Comparison of ENCODE assay signal across 15 cellular contexts in the genomic region with DNA sequence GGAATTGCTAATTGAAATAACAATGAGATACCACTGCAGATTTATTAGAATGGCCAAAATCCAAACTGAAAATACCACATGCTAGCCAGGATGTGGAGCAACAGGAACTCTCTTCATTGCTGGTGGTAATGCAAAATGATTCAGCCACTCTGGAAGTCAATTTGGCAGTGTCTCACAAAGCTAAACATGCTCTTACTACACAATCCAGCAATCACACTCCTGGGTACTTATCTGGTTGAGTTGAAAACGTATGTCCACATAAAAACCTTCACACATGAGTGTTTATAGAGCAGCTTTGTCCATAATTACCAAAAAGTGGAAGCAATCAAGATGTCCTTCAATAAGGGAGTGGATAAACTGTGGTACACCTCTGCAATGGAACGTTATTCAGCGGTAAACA.
DNase-seq lines count a peak whose midpoint lies in the region; ATAC-seq and TF ChIP-seq lines count a peak whose summit lies in the region.
"Had no signal": no experiment of that assay in that cellular context is flagged by ENCODE, and none has a peak within 500 bp of the region (broad histone marks: within the 10 kb centered on the region; RNA-seq: fewer than 3 reads in every experiment).

No MANE protein-coding gene starts in this region.

- no peaks in the 10 kb centered on the region for H3K4me1 Mint-ChIP-seq in CD8-positive, alpha-beta memory T cell
- H3K4me1 Mint-ChIP-seq: T-helper 17 cell had no signal

- H3K36me3 Mint-ChIP-seq in CD8-positive, alpha-beta memory T cell: peaks cover 0 to 4% (median 1%) of the 10 kb centered on the region in 3 donors

- H3K4me3 ChIP-seq in CD8-positive, alpha-beta memory T cell (ENCODE audit: low read length): no peak overlapping the region
- H3K4me3 ChIP-seq: right lobe of liver had no signal

- peaks cover 5 to 27% of the 10 kb centered on the region in 2 donors for H3K27me3 Mint-ChIP-seq in CD8-positive, alpha-beta memory T cell

- peaks cover 0 to 7% (median 0%) of the 10 kb centered on the region in 5 donors for H3K9me3 Mint-ChIP-seq in CD8-positive, alpha-beta memory T cell
- H3K9me3 Mint-ChIP-seq: activated CD8-positive, alpha-beta T cell treated with anti-CD3 and anti-CD28 coated beads for 36 hours had no signal

- no peaks in the 10 kb centered on the region for H3K4me1 ChIP-seq in CD8-positive, alpha-beta memory T cell (ENCODE audit: insufficient read depth, low read length)
- H3K4me1 ChIP-seq: right lobe of liver had no signal

- no peaks in the 10 kb centered on the region for H3K27me3 ChIP-seq in CD8-positive, alpha-beta memory T cell (ENCODE audit: insufficient read depth, low read length, poor library complexity, severe bottlenecking)
- H3K27me3 ChIP-seq: right lobe of liver had no signal

- peak; percentile 7 for DNase-seq in GF-D8 (lab: John Stamatoyannopoulos, UW)
- DNase-seq in NCI-H774 (lab: John Stamatoyannopoulos, UW): peak; percentile 2
- peak; percentile 44 for DNase-seq in epithelial cell of prostate (ENCODE audit: low read depth, low spot score)
- DNase-seq in renal cortical epithelial cell (ENCODE audit: low read depth): peak; percentile 76
- no peak for DNase-seq in NCI-H69 (lab: John Stamatoyannopoulos, UW)
- no peak for DNase-seq in CD8-positive, alpha-beta memory T cell
- DNase-seq: activated CD8-positive, alpha-beta T cell treated with anti-CD3 and anti-CD28 coated beads for 36 hours; activated effector memory CD4-positive, alpha-beta T cell treated with anti-CD3 and anti-CD28 coated beads, Interleukin-2, amount 50 U/mL, for 16 hours; Calu3; H7; NCI-H1436 treated with DMSO at 0.1 percent for 48 hours; right lobe of liver; T-helper 17 cell had no signal

- H3K27ac Mint-ChIP-seq in CD8-positive, alpha-beta memory T cell: no peak overlapping the region
- H3K27ac Mint-ChIP-seq: activated CD8-positive, alpha-beta T cell treated with anti-CD3 and anti-CD28 coated beads for 36 hours; nephron; T-helper 17 cell had no signal

- no peak for TF ChIP-seq POLR2A in GM18505 (IDR thresholded peaks at IDR 0.05; ENCODE audit: borderline replicate concordance, extremely low read depth, insufficient read depth, insufficient read length)

- no peak overlapping the region for H3K27ac ChIP-seq in epithelial cell of prostate
- H3K27ac ChIP-seq in CD8-positive, alpha-beta memory T cell (ENCODE audit: low read depth, low read length): no peak overlapping the region
- H3K27ac ChIP-seq: right lobe of liver had no signal

- no peak for ATAC-seq in GM18505 (IDR thresholded peaks at IDR 0.05; ENCODE audit: unreplicated experiment)
- ATAC-seq: activated CD8-positive, alpha-beta T cell treated with anti-CD3 and anti-CD28 coated beads for 36 hours; T-helper 17 cell had no signal

- no peak overlapping the region for H3K4me3 Mint-ChIP-seq in CD8-positive, alpha-beta memory T cell
- H3K4me3 Mint-ChIP-seq: activated CD8-positive, alpha-beta T cell treated with anti-CD3 and anti-CD28 coated beads for 36 hours; nephron; T-helper 17 cell had no signal

- no peaks in the 10 kb centered on the region for H3K36me3 ChIP-seq in CD8-positive, alpha-beta memory T cell (ENCODE audit: insufficient read depth, low read length)
- H3K36me3 ChIP-seq: right lobe of liver had no signal

- CTCF ChIA-PET in CD8-positive, alpha-beta memory T cell (lab: Charles Lee): no interaction called here

- no peaks in the 10 kb centered on the region for H3K9me3 ChIP-seq in CD8-positive, alpha-beta memory T cell (ENCODE audit: low read length)
- H3K9me3 ChIP-seq: right lobe of liver had no signal

- POLR2A ChIA-PET in CD8-positive, alpha-beta memory T cell (lab: Charles Lee): no interaction called here

Comparison
In these comparisons a context has a peak if more than half of its experiments do, and no peak if none do; other contexts are left out.
1. DNase-seq: peak in GF-D8 (single experiment), NCI-H774 (single experiment), epithelial cell of prostate (single experiment) and renal cortical epithelial cell (single experiment); none in NCI-H69 (single experiment) and CD8-positive, alpha-beta memory T cell (0 of 5).